In the genomic region with DNA sequence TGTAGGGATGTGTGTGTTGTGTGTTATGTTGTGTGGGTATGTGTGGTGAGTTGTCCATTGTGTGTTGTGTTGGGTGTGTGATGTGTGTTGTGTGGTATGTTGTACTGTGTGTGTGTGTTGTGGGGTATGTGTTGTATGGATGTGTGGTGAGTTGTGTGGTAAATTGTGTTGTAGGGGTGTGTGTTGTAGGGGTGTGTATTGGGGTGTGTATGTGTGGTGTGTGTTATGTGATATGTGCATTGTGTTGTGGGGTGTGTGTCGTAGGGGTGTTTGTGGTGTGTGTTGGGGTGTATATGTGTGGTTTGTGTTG, we compare ENCODE assay signal across 2 cellular contexts.
TF ChIP-seq lines count a peak whose summit lies in the region.

No MANE protein-coding gene starts in this region.

TF ChIP-seq in A549, 52 proteins besides CTCF, POLR2A, EP300 and RAD21:
- TF ChIP-seq, protein P1, sequence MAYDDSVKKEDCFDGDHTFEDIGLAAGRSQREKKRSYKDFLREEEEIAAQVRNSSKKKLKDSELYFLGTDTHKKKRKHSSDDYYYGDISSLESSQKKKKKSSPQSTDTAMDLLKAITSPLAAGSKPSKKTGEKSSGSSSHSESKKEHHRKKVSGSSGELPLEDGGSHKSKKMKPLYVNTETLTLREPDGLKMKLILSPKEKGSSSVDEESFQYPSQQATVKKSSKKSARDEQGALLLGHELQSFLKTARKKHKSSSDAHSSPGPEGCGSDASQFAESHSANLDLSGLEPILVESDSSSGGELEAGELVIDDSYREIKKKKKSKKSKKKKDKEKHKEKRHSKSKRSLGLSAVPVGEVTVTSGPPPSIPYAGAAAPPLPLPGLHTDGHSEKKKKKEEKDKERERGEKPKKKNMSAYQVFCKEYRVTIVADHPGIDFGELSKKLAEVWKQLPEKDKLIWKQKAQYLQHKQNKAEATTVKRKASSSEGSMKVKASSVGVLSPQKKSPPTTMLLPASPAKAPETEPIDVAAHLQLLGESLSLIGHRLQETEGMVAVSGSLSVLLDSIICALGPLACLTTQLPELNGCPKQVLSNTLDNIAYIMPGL (CRISPR knock-in tag; IDR thresholded peaks at IDR 0.05; ENCODE audit: borderline replicate concordance), result no peak
- TF ChIP-seq FOXS1 (CRISPR knock-in tag; IDR thresholded peaks at IDR 0.05), result no peak
- no peak for TF ChIP-seq HDAC2 (IDR thresholded peaks at IDR 0.05)
- TF ChIP-seq GATA3 (IDR thresholded peaks at IDR 0.05; ENCODE audit: borderline replicate concordance), result no peak
- TF ChIP-seq JUN (IDR thresholded peaks at IDR 0.05), result no peak
- TF ChIP-seq CHD4 (IDR thresholded peaks at IDR 0.05; ENCODE audit: borderline replicate concordance), result no peak
- no peak for TF ChIP-seq MAZ (IDR thresholded peaks at IDR 0.05; ENCODE audit: borderline replicate concordance, low read depth, low read length)
- no peak for TF ChIP-seq RFX5 (IDR thresholded peaks at IDR 0.05)
- TF ChIP-seq RNF2 (IDR thresholded peaks at IDR 0.05; ENCODE audit: borderline replicate concordance, low read depth), result no peak
- TF ChIP-seq FOSL2 (IDR thresholded peaks at IDR 0.05), result no peak
- TF ChIP-seq FOSL2 (CRISPR knock-in tag; IDR thresholded peaks at IDR 0.05), result no peak
- no peak for TF ChIP-seq HOXB13 (CRISPR knock-in tag; IDR thresholded peaks at IDR 0.05; ENCODE audit: low read depth)
- no peak for TF ChIP-seq BHLHE40 (IDR thresholded peaks at IDR 0.05; ENCODE audit: low read depth, low read length)
- TF ChIP-seq ESRRA (IDR thresholded peaks at IDR 0.05; ENCODE audit: borderline replicate concordance, low read length), result no peak
- TF ChIP-seq, protein P2, sequence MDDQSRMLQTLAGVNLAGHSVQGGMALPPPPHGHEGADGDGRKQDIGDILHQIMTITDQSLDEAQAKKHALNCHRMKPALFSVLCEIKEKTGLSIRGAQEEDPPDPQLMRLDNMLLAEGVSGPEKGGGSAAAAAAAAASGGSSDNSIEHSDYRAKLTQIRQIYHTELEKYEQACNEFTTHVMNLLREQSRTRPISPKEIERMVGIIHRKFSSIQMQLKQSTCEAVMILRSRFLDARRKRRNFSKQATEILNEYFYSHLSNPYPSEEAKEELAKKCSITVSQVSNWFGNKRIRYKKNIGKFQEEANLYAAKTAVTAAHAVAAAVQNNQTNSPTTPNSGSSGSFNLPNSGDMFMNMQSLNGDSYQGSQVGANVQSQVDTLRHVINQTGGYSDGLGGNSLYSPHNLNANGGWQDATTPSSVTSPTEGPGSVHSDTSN (IDR thresholded peaks at IDR 0.05), result no peak

TF ChIP-seq in GM23338, 12 proteins besides CTCF, POLR2A, EP300 and RAD21:
- TF ChIP-seq REST (IDR thresholded peaks at IDR 0.05; ENCODE audit: unreplicated experiment), result no peak
- no peak for TF ChIP-seq EZH2phosphoT487 (IDR thresholded peaks at IDR 0.05; ENCODE audit: unreplicated experiment)
- no peak for TF ChIP-seq STAT1 (IDR thresholded peaks at IDR 0.05; ENCODE audit: unreplicated experiment)
- TF ChIP-seq CREB1 (CRISPR knock-in tag; IDR thresholded peaks at IDR 0.05; ENCODE audit: low read depth), result no peak
- TF ChIP-seq NANOG (IDR thresholded peaks at IDR 0.05; ENCODE audit: borderline replicate concordance), result no peak
- no peak for TF ChIP-seq ZNF331 (CRISPR knock-in tag; IDR thresholded peaks at IDR 0.05; ENCODE audit: low read depth)
- TF ChIP-seq ZNF114 (CRISPR knock-in tag; IDR thresholded peaks at IDR 0.05), result no peak
- TF ChIP-seq, protein P3, sequence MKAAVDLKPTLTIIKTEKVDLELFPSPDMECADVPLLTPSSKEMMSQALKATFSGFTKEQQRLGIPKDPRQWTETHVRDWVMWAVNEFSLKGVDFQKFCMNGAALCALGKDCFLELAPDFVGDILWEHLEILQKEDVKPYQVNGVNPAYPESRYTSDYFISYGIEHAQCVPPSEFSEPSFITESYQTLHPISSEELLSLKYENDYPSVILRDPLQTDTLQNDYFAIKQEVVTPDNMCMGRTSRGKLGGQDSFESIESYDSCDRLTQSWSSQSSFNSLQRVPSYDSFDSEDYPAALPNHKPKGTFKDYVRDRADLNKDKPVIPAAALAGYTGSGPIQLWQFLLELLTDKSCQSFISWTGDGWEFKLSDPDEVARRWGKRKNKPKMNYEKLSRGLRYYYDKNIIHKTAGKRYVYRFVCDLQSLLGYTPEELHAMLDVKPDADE (IDR thresholded peaks at IDR 0.05), result no peak
- no peak for TF ChIP-seq JUNB (IDR thresholded peaks at IDR 0.05; ENCODE audit: unreplicated experiment)
- no peak for TF ChIP-seq EZH2 (IDR thresholded peaks at IDR 0.05; ENCODE audit: low read depth, unreplicated experiment)
- no peak for TF ChIP-seq ZNF462 (CRISPR knock-in tag; IDR thresholded peaks at IDR 0.05)
- TF ChIP-seq POLR2AphosphoS5 (IDR thresholded peaks at IDR 0.05; ENCODE audit: low read depth), result no peak
